ENCODE assay signal across 23 cellular contexts in the genomic region with DNA sequence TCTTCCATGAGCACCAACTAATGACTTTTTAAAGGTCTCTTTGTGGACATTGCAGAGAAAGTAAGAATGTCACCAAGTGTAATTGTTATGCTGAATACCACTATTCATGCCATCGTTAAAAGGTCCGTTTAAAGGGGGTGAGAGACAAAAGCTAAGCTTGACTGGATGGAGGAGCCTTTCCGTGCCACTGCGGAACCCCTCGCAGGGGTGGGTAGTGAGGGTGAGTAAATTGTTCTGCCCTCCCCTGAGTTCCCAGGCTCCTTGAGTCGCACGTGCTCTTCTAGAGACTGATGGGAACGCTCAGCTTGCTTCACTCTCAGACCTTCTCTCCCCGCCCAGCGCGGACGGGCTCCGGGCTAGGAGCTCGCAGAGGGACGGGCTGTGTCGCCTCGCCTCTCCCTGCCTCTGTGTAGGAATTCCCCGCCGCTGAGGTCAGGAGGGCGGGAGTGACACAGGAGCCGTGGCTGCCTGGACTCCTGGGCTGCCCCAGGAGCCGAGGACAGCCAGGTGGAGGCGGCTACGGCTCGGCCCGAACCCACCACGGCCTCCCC.
A peak's percentile ranks its signal among the peaks of the same experiment; 100 is the strongest.
DNase-seq lines count a peak whose midpoint lies in the region; ATAC-seq and TF ChIP-seq lines count a peak whose summit lies in the region.
"Had no signal": no experiment of that assay in that cellular context is flagged by ENCODE, and none has a peak within 500 bp of the region (broad histone marks: within the 10 kb centered on the region; RNA-seq: fewer than 3 reads in every experiment).

No MANE protein-coding gene starts in this region.

- no peak overlapping the region for H3K4me2 ChIP-seq in neural progenitor cell

- no peaks in the 10 kb centered on the region for H3K27me3 ChIP-seq in HUES6 (ENCODE audit: control insufficient read depth, insufficient read depth, low read length)
- H3K27me3 ChIP-seq in neural progenitor cell: no peaks in the 10 kb centered on the region
- H3K27me3 ChIP-seq: body of pancreas had no signal

- H3F3A ChIP-seq in neural progenitor cell (ENCODE audit: low read depth): no peaks in the 10 kb centered on the region

- H3K27me3 Mint-ChIP-seq in neural progenitor cell (ENCODE audit: insufficient read depth, low read depth): no peaks in the 10 kb centered on the region
- H3K27me3 Mint-ChIP-seq: activated naive CD8-positive, alpha-beta T cell treated with anti-CD3 and anti-CD28 coated beads, Interleukin-2, amount 50 U/mL, for 24 hours; stimulated activated naive CD8-positive, alpha-beta T cell treated with anti-CD3 and anti-CD28 coated beads, Interleukin-15, Interleukin-2, amounts not matched to agents 100 ng/mL and 50 ng/mL, for 24 hours had no signal

- no peak overlapping the region for H3K27ac Mint-ChIP-seq in neural progenitor cell
- H3K27ac Mint-ChIP-seq: activated naive CD8-positive, alpha-beta T cell treated with anti-CD3 and anti-CD28 coated beads, Interleukin-2, amount 50 U/mL, for 24 hours; HFFc6; stimulated activated naive CD8-positive, alpha-beta T cell treated with anti-CD3 and anti-CD28 coated beads, Interleukin-15, Interleukin-2, amounts not matched to agents 100 ng/mL and 50 ng/mL, for 24 hours; T-helper 2 cell treated with Interferon-gamma antibody and Interleukin-4, amounts not matched to agents 5 μg/mL and 100 μg/mL, for 36 hours had no signal

- H3K36me3 ChIP-seq in HUES6 (ENCODE audit: control insufficient read depth, insufficient read depth, low read length): no peaks in the 10 kb centered on the region
- H3K36me3 ChIP-seq in neural progenitor cell: no peaks in the 10 kb centered on the region
- H3K36me3 ChIP-seq: prostate gland had no signal

- H3K36me3 Mint-ChIP-seq in neural progenitor cell: no peaks in the 10 kb centered on the region

- no peak overlapping the region for H3K4me3 ChIP-seq in HUES6 (ENCODE audit: low read depth, low read length)
- H3K4me3 ChIP-seq in neural progenitor cell: no peak overlapping the region
- H3K4me3 ChIP-seq: body of pancreas, prostate gland had no signal

- H2AFZ ChIP-seq in neural progenitor cell (replicated peaks): peak overlapping the region; percentile 82

- no peaks in the 10 kb centered on the region for H4K20me1 ChIP-seq in neural progenitor cell (ENCODE audit: low read depth)

- H3K9ac ChIP-seq in HUES6 (ENCODE audit: low read length) (no peak overlapping the region), neural progenitor cell (no peak overlapping the region)

- H3K4me1 ChIP-seq in HUES6 (ENCODE audit: control insufficient read depth, insufficient read depth, low read length) (peaks cover 13% of the 10 kb centered on the region; the same call in 1 of the 2 replicates), neural progenitor cell (no peaks in the 10 kb centered on the region)
- H3K4me1 ChIP-seq: body of pancreas, prostate gland had no signal

- peaks cover 7% of the 10 kb centered on the region for H3K9me3 Mint-ChIP-seq in neural progenitor cell
- H3K9me3 Mint-ChIP-seq: activated T-cell treated with anti-CD3 and anti-CD28 coated beads, Interleukin-2, amount 50 U/mL, for 4 hours; stimulated activated naive CD8-positive, alpha-beta T cell treated with anti-CD3 and anti-CD28 coated beads, Interleukin-15, Interleukin-2, amounts not matched to agents 100 ng/mL and 50 ng/mL, for 24 hours; T-helper 2 cell treated with Interferon-gamma antibody and Interleukin-4, amounts not matched to agents 5 μg/mL and 100 μg/mL, for 36 hours had no signal

- ATAC-seq in GM21526 (IDR thresholded peaks at IDR 0.05; ENCODE audit: low FRiP score, unreplicated experiment): no peak
- ATAC-seq: activated naive CD8-positive, alpha-beta T cell treated with anti-CD3 and anti-CD28 coated beads, Interleukin-2, amount 50 U/mL, for 24 hours; activated T-cell treated with anti-CD3 and anti-CD28 coated beads, Interleukin-2, amount 50 U/mL, for 4 hours; body of pancreas had no signal

- no peak overlapping the region for H3K4me3 Mint-ChIP-seq in neural progenitor cell
- H3K4me3 Mint-ChIP-seq: activated naive CD8-positive, alpha-beta T cell treated with anti-CD3 and anti-CD28 coated beads, Interleukin-2, amount 50 U/mL, for 24 hours; activated T-cell treated with anti-CD3 and anti-CD28 coated beads, Interleukin-2, amount 50 U/mL, for 4 hours; HFFc6; stimulated activated naive CD8-positive, alpha-beta T cell treated with anti-CD3 and anti-CD28 coated beads, Interleukin-15, Interleukin-2, amounts not matched to agents 100 ng/mL and 50 ng/mL, for 24 hours; T-helper 2 cell treated with Interferon-gamma antibody and Interleukin-4, amounts not matched to agents 5 μg/mL and 100 μg/mL, for 36 hours had no signal

- H3K27ac ChIP-seq in HUES6 (ENCODE audit: low read depth, low read length) (peak overlapping the region; percentile 74), neural progenitor cell (no peak overlapping the region)
- H3K27ac ChIP-seq: body of pancreas, prostate gland had no signal

- H3K9me3 ChIP-seq in HUES6 (ENCODE audit: control insufficient read depth, insufficient read depth, low read depth, low read length) (peaks cover 9% of the 10 kb centered on the region), neural progenitor cell (ENCODE audit: low read depth) (no peaks in the 10 kb centered on the region)
- H3K9me3 ChIP-seq: prostate gland had no signal

- DNase-seq in ELF-1 (ENCODE audit: low read depth, low spot score): peak; percentile 83
- peak; percentile 55 for DNase-seq in globus pallidus (ENCODE audit: low spot score)
- DNase-seq in neural progenitor cell (ENCODE audit: low spot score): peak; percentile 50
- no peak for DNase-seq in DMS 273 treated with DMSO at 0.1 percent for 48 hours (lab: John Stamatoyannopoulos, UW)
- no peak for DNase-seq in NCI-H1048 (lab: John Stamatoyannopoulos, UW)
- DNase-seq: ACHN; activated CD4-positive, alpha-beta T cell treated with anti-CD3 and anti-CD28 coated beads for 4 hours; activated gamma-delta T cell treated with Interleukin-2 at 50 U/mL for 16 hours; activated naive CD8-positive, alpha-beta T cell treated with anti-CD3 and anti-CD28 coated beads, Interleukin-2, amount 50 U/mL, for 24 hours; activated T-cell treated with anti-CD3 and anti-CD28 coated beads, Interleukin-2, amount 50 U/mL, for 4 hours; body of pancreas; DMS53; GDM1; HFFc6; left cardiac atrium; mammary epithelial cell; NCI-H1436 treated with DMSO at 0.1 percent for 48 hours; NCI-H2107 had no signal

- H3K79me2 ChIP-seq in neural progenitor cell (ENCODE audit: low read depth): no peaks in the 10 kb centered on the region

- peaks cover 6% of the 10 kb centered on the region for H3K4me1 Mint-ChIP-seq in neural progenitor cell
- H3K4me1 Mint-ChIP-seq: activated naive CD8-positive, alpha-beta T cell treated with anti-CD3 and anti-CD28 coated beads, Interleukin-2, amount 50 U/mL, for 24 hours had no signal

- TF ChIP-seq CTCF in neural progenitor cell (IDR thresholded peaks at IDR 0.05): no peak

Comparison
In these comparisons a context has a peak if more than half of its experiments do, and no peak if none do; other contexts are left out.
1. DNase-seq: peak in ELF-1 (single experiment), globus pallidus (single experiment) and neural progenitor cell (single experiment); none in DMS 273 treated with DMSO at 0.1 percent for 48 hours (single experiment) and NCI-H1048 (single experiment).